22 cellular contexts compared by ENCODE assay signal in genomic region chr15:79372428-79372827, GRCh38.
"Had no signal": no experiment of that assay in that cellular context is flagged by ENCODE, and none has a peak within 500 bp of the region (broad histone marks: within the 10 kb centered on the region; RNA-seq: fewer than 3 reads in every experiment).

No MANE protein-coding gene starts in this region.

- H3K4me1 Mint-ChIP-seq: activated CD4-positive, alpha-beta T cell treated with anti-CD3 and anti-CD28 coated beads for 36 hours; stimulated activated memory B cell treated with anti-CD40 and anti-IgM and Interleukin-4, amounts not matched to agents 10 μg/mL and 1 μg/mL and 100 μg/mL, for 72 hours had no signal

- H3K4me3 ChIP-seq: cardiac muscle cell, esophagus muscularis mucosa, lower lobe of right lung, sigmoid colon, spleen, testis had no signal

- H3K27ac ChIP-seq: cardiac muscle cell, esophagus muscularis mucosa, lower lobe of right lung, sigmoid colon, spleen, testis had no signal

- H3K36me3 Mint-ChIP-seq: activated naive CD4-positive, alpha-beta T cell treated with anti-CD3 and anti-CD28 coated beads, Interleukin-2, amount 50 U/mL, for 72 hours had no signal

- H3K4me3 Mint-ChIP-seq: activated CD4-positive, alpha-beta T cell treated with anti-CD3 and anti-CD28 coated beads for 36 hours; dendritic cell treated with granulocyte-macrophage colony-stimulating factor and Interleukin-4, amounts not matched to agents 40 ng/mL and 50 ng/mL, for 4 days; nephron progenitor cell; stimulated activated memory B cell treated with anti-CD40 and anti-IgM and Interleukin-4, amounts not matched to agents 10 μg/mL and 1 μg/mL and 100 μg/mL, for 72 hours; T-helper 1 cell treated with Interleukin-12 subunit alpha and Interleukin-12 subunit beta and Interleukin-4 antibody, amounts not matched to agents 30 μg/mL and 1 μg/mL, for 36 hours; type B pancreatic cell had no signal

- H3K27me3 Mint-ChIP-seq: activated CD4-positive, alpha-beta T cell treated with anti-CD3 and anti-CD28 coated beads for 36 hours; dendritic cell treated with granulocyte-macrophage colony-stimulating factor and Interleukin-4, amounts not matched to agents 40 ng/mL and 50 ng/mL, for 4 days; stimulated activated memory B cell treated with anti-CD40 and anti-IgM and Interleukin-4, amounts not matched to agents 10 μg/mL and 1 μg/mL and 100 μg/mL, for 72 hours; type B pancreatic cell had no signal

- H3K27me3 ChIP-seq: cardiac muscle cell, esophagus muscularis mucosa, sigmoid colon, spleen, testis had no signal

- ATAC-seq: activated CD4-positive, alpha-beta T cell treated with anti-CD3 and anti-CD28 coated beads for 36 hours; activated naive CD4-positive, alpha-beta T cell treated with anti-CD3 and anti-CD28 coated beads, Interleukin-2, amount 50 U/mL, for 72 hours; lower lobe of right lung; stimulated activated memory B cell treated with anti-CD40 and anti-IgM and Interleukin-4, amounts not matched to agents 10 μg/mL and 1 μg/mL and 100 μg/mL, for 72 hours had no signal

- H3K9me3 ChIP-seq: esophagus muscularis mucosa, lower lobe of right lung, sigmoid colon, spleen, testis had no signal

- DNase-seq: activated CD4-positive, alpha-beta T cell treated with anti-CD3 and anti-CD28 coated beads for 36 hours; activated CD4-positive, alpha-beta T cell treated with anti-CD3 and anti-CD28 coated beads, Interleukin-2, amount 50 U/mL, for 48 hours; activated gamma-delta T cell treated with Interleukin-2 at 50 U/mL for 16 hours; amniotic stem cell; effector CD8-positive, alpha-beta T cell; hippocampal formation; left cardiac atrium; lower lobe of right lung; nephron progenitor cell; occipital lobe; posterior cingulate gyrus; sigmoid colon; spleen; stimulated activated CD4-positive, alpha-beta T cell treated with anti-CD3 and anti-CD28 coated beads, Interleukin-4, amount 100 ng/mL, for 4 hours; testis had no signal

- H3K36me3 ChIP-seq: cardiac muscle cell, esophagus muscularis mucosa, lower lobe of right lung, sigmoid colon, spleen had no signal

- H3K9me3 Mint-ChIP-seq: activated naive CD4-positive, alpha-beta T cell treated with anti-CD3 and anti-CD28 coated beads, Interleukin-2, amount 50 U/mL, for 72 hours; dendritic cell treated with granulocyte-macrophage colony-stimulating factor and Interleukin-4, amounts not matched to agents 40 ng/mL and 50 ng/mL, for 4 days; stimulated activated memory B cell treated with anti-CD40 and anti-IgM and Interleukin-4, amounts not matched to agents 10 μg/mL and 1 μg/mL and 100 μg/mL, for 72 hours; T-helper 1 cell treated with Interleukin-12 subunit alpha and Interleukin-12 subunit beta and Interleukin-4 antibody, amounts not matched to agents 30 μg/mL and 1 μg/mL, for 36 hours; type B pancreatic cell had no signal

- H3K27ac Mint-ChIP-seq: activated CD4-positive, alpha-beta T cell treated with anti-CD3 and anti-CD28 coated beads for 36 hours; activated naive CD4-positive, alpha-beta T cell treated with anti-CD3 and anti-CD28 coated beads, Interleukin-2, amount 50 U/mL, for 72 hours; dendritic cell treated with granulocyte-macrophage colony-stimulating factor and Interleukin-4, amounts not matched to agents 40 ng/mL and 50 ng/mL, for 4 days; nephron progenitor cell; stimulated activated memory B cell treated with anti-CD40 and anti-IgM and Interleukin-4, amounts not matched to agents 10 μg/mL and 1 μg/mL and 100 μg/mL, for 72 hours; T-helper 1 cell treated with Interleukin-12 subunit alpha and Interleukin-12 subunit beta and Interleukin-4 antibody, amounts not matched to agents 30 μg/mL and 1 μg/mL, for 36 hours; type B pancreatic cell had no signal

- H3K4me1 ChIP-seq: esophagus muscularis mucosa, lower lobe of right lung, sigmoid colon, spleen, testis had no signal
